8 cellular contexts compared by ENCODE assay signal in the genomic region with DNA sequence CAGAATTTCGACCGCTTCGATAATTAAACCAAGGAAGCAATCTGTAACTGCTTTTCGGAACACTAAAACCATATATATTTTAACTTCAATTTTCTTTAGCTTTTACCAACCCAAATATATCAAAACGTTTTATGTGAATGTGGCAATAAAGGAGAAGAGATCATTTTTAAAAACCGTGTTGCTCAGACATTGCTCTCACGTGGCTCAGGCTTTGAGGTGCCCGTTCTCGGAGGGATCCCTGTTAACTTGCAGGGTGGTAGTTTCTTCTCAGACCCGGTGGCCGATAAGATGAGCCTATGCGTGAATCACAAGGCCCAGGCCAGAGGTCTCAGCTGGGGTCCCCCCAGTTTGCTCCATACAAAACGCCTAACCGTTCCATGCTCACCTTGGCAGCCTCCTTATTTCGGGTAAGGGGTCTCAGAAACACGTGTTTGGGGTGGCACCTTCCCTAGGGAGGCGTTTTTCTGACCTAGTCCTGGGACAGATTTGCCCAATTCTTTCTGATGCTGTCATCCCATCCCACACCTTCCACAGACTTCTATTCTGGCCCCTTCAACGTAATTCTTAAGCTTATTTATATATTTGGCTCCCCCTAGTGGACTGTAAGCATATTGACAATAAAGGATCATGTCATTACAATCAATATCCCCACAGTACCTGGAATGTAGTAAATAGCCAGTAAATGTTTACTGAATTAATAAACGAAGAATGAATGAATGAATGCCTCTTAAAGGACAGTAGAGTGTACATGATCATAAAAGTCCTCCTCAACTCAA. TPM values are rescaled to one million over a fixed set of nuclear protein-coding genes. Genes with fewer than 3 reads are reported as not detected.
DNase-seq lines count a peak whose midpoint lies in the region; ATAC-seq and TF ChIP-seq lines count a peak whose summit lies in the region.

No MANE protein-coding gene starts in this region.

- H3K27me3 ChIP-seq in mucosa of rectum (ENCODE audit: control insufficient read depth in 2 of 2, insufficient read depth in 2 of 2, low read length in 2 of 2): no peaks in the 10 kb centered on the region
- H3K27me3 ChIP-seq in upper lobe of left lung: no peaks in the 10 kb centered on the region

- H3K27ac ChIP-seq in mucosa of rectum (ENCODE audit: low read depth in 2 of 2, low read length in 2 of 2) (no peak overlapping the region), upper lobe of left lung (peak overlapping the region in 3 of 4 donors; percentile 12 to 26 (median 21))

- no peak for TF ChIP-seq EP300 in upper lobe of left lung (IDR thresholded peaks at IDR 0.05)

- 36 to 37% methylated on average over 18 to 19 of the region's 19 CpGs for WGBS in upper lobe of left lung, 2 donors

- TF ChIP-seq CTCF in epithelial cell of esophagus (IDR thresholded peaks at IDR 0.05; ENCODE audit: insufficient read depth, low read depth, low read length, missing control alignments): peak; percentile 57
- peak; percentile 60 to 81 (median 69) for TF ChIP-seq CTCF in upper lobe of left lung (IDR thresholded peaks at IDR 0.05)

- no peaks in the 10 kb centered on the region for H3K4me1 ChIP-seq in mucosa of rectum (ENCODE audit: control insufficient read depth in 2 of 2, insufficient read depth in 2 of 2, low read length in 2 of 2)
- H3K4me1 ChIP-seq in upper lobe of left lung: peaks cover 0 to 11% (median 10%) of the 10 kb centered on the region in 4 donors

- DNase-seq in DMS153 treated with DMSO at 0.1 percent for 48 hours (lab: John Stamatoyannopoulos, UW; ENCODE audit: unreplicated experiment) (peak; percentile 55), NCI-H345 (lab: John Stamatoyannopoulos, UW) (peak; percentile 63), epithelial cell of esophagus (ENCODE audit: low read depth) (peak; percentile 75), upper lobe of left lung (no peak)
- DNase-seq in activated CD4-positive, alpha-beta T cell treated with anti-CD3 and anti-CD28 coated beads, Interleukin-2, amount 50 U/mL, for 48 hours: peak; percentile 36 to 39

- no peaks in the 10 kb centered on the region for H3K9me3 ChIP-seq in mucosa of rectum (ENCODE audit: control insufficient read depth in 2 of 2, low read length in 2 of 2)
- H3K9me3 ChIP-seq in upper lobe of left lung: no peaks in the 10 kb centered on the region

- H3K9ac ChIP-seq in mucosa of rectum (ENCODE audit: low read depth in 1 of 2, low read length in 2 of 2): no peak overlapping the region

- H3K36me3 ChIP-seq in mucosa of rectum (ENCODE audit: control insufficient read depth in 2 of 2, insufficient read depth in 2 of 2, low read length in 2 of 2) (no peaks in the 10 kb centered on the region), upper lobe of left lung (no peaks in the 10 kb centered on the region)

- ATAC-seq in HG02623 (IDR thresholded peaks at IDR 0.05; ENCODE audit: unreplicated experiment) (peak; percentile 68), upper lobe of left lung (ENCODE audit: low FRiP score in 2 of 2) (peak; percentile 84 to 93), GM18517 (IDR thresholded peaks at IDR 0.05; ENCODE audit: unreplicated experiment) (no peak)

- H3K4me3 ChIP-seq in epithelial cell of esophagus (ENCODE audit: low read length) (peak overlapping the region; percentile 29), mucosa of rectum (ENCODE audit: low read length in 2 of 2) (peak overlapping the region; percentile 51 to 53), upper lobe of left lung (peak overlapping the region in 3 of 4 donors; percentile 3 to 31 (median 30))

- no peak for TF ChIP-seq POLR2A in upper lobe of left lung (IDR thresholded peaks at IDR 0.05)

RNA-seq across cellular contexts. Expression of gene THBS4, which starts 48.2 kb away (rescaled TPM):
- total RNA-seq in upper lobe of left lung: 1 to 10 TPM in 4 of 6 donors, under 1 TPM in 1, not detected in 1; 0.44 to 3.9 (median 1.2) TPM

Comparison
In these comparisons a context has a peak if more than half of its experiments do, and no peak if none do; other contexts are left out.
1. DNase-seq: peak in DMS153 treated with DMSO at 0.1 percent for 48 hours (single experiment), NCI-H345 (single experiment), activated CD4-positive, alpha-beta T cell treated with anti-CD3 and anti-CD28 coated beads, Interleukin-2, amount 50 U/mL, for 48 hours (2 of 2) and epithelial cell of esophagus (single experiment); none in upper lobe of left lung (0 of 2).
2. H3K27ac ChIP-seq: peak in upper lobe of left lung (3 of 4); none in mucosa of rectum (0 of 2).
3. Peak in every context shown above with its lines, with median percentiles within 50 percentile points of each other: H3K4me3 ChIP-seq.